ENCODE assay signal across 1 cellular context in genomic region chr6:146543211-146543939, GRCh38.
TF ChIP-seq lines count a peak whose summit lies in the region.

Gene RAB32 (plus strand): TSS chr6:146543833. CDS start chr6:146543872, 39 bp downstream.

TF ChIP-seq in HepG2, 621 proteins besides CTCF, POLR2A, EP300 and RAD21 (continued from another document and continues in another):
- TF ChIP-seq CSRNP2 (CRISPR knock-in tag; conservative IDR thresholded peaks at IDR 0.05; ENCODE audit: low read depth) (no peak), DPF2 (CRISPR knock-in tag; IDR thresholded peaks at IDR 0.05; ENCODE audit: borderline replicate concordance, low read depth) (no peak), KMT2A (CRISPR knock-in tag; IDR thresholded peaks at IDR 0.05) (no peak), ZFP90 (CRISPR knock-in tag; IDR thresholded peaks at IDR 0.05; ENCODE audit: borderline replicate concordance) (no peak), ZNF430 (CRISPR knock-in tag; IDR thresholded peaks at IDR 0.05) (peak; percentile 44), ZNF816 (CRISPR knock-in tag; IDR thresholded peaks at IDR 0.05; ENCODE audit: borderline replicate concordance) (peak; percentile 81; the same call in 1 of the 2 replicates), SKIL (CRISPR knock-in tag; IDR thresholded peaks at IDR 0.05; ENCODE audit: borderline replicate concordance) (no peak), HES4 (CRISPR knock-in tag; IDR thresholded peaks at IDR 0.05; ENCODE audit: borderline replicate concordance) (0 out of 2 replicates have a peak, but pooled peaks have one; percentile 20), CBFB (CRISPR knock-in tag; IDR thresholded peaks at IDR 0.05) (0 out of 2 replicates have a peak, but pooled peaks have one; percentile 41), SAFB2 (CRISPR knock-in tag; IDR thresholded peaks at IDR 0.05; ENCODE audit: borderline replicate concordance, low read depth) (0 out of 2 replicates have a peak, but pooled peaks have one; percentile 27), ZNF510 (CRISPR knock-in tag; IDR thresholded peaks at IDR 0.05; ENCODE audit: low read depth) (no peak), BATF2 (CRISPR knock-in tag; IDR thresholded peaks at IDR 0.05) (no peak), ZNF773 (CRISPR knock-in tag; IDR thresholded peaks at IDR 0.05; ENCODE audit: borderline replicate concordance) (no peak), ZBTB7A (CRISPR knock-in tag; IDR thresholded peaks at IDR 0.05) (no peak; the same call in 1 of the 2 replicates), REPIN1 (CRISPR knock-in tag; IDR thresholded peaks at IDR 0.05; ENCODE audit: borderline replicate concordance, low read depth) (peak; percentile 61; the same call in 1 of the 2 replicates), ZFP36L1 (CRISPR knock-in tag; IDR thresholded peaks at IDR 0.05) (no peak), MTA1 (CRISPR knock-in tag; IDR thresholded peaks at IDR 0.05; ENCODE audit: borderline replicate concordance) (peak; percentile 69; the same call in 1 of the 2 replicates), EED (CRISPR knock-in tag; IDR thresholded peaks at IDR 0.05) (no peak), ZNF335 (CRISPR knock-in tag; IDR thresholded peaks at IDR 0.05) (no peak; the same call in 1 of the 2 replicates), KDM5B (CRISPR knock-in tag; IDR thresholded peaks at IDR 0.05; ENCODE audit: borderline replicate concordance) (peak; percentile 57), ZNF468 (CRISPR knock-in tag; IDR thresholded peaks at IDR 0.05) (no peak), TEAD2 (CRISPR knock-in tag; IDR thresholded peaks at IDR 0.05) (no peak), ZNF34 (CRISPR knock-in tag; IDR thresholded peaks at IDR 0.05; ENCODE audit: borderline replicate concordance) (peak; percentile 41; the same call in 1 of the 2 replicates), ZNF547 (CRISPR knock-in tag; IDR thresholded peaks at IDR 0.05) (peak; percentile 41), NFE2 (CRISPR knock-in tag; IDR thresholded peaks at IDR 0.05) (no peak), ZNF790 (CRISPR knock-in tag; IDR thresholded peaks at IDR 0.05; ENCODE audit: borderline replicate concordance) (peak; percentile 84; the same call in 1 of the 2 replicates), KDM6A (CRISPR knock-in tag; IDR thresholded peaks at IDR 0.05; ENCODE audit: low read depth) (no peak), MIXL1 (CRISPR knock-in tag; IDR thresholded peaks at IDR 0.05) (no peak), ZEB1 (IDR thresholded peaks at IDR 0.05; ENCODE audit: insufficient replicate concordance, low read depth) (peak; percentile 46), NFKBIZ (CRISPR knock-in tag; IDR thresholded peaks at IDR 0.05) (no peak), KDM3A (CRISPR knock-in tag; IDR thresholded peaks at IDR 0.05; ENCODE audit: low read depth) (0 out of 2 replicates have a peak, but pooled peaks have one; percentile 30), ZSCAN12 (CRISPR knock-in tag; IDR thresholded peaks at IDR 0.05) (peak; percentile 90; the same call in 1 of the 2 replicates), ZNF142 (CRISPR knock-in tag; IDR thresholded peaks at IDR 0.05) (peak; percentile 46; the same call in 1 of the 2 replicates), NR2F6 (IDR thresholded peaks at IDR 0.05) (no peak), NR2F6 (CRISPR knock-in tag; IDR thresholded peaks at IDR 0.05) (no peak), NFE2L1 (CRISPR knock-in tag; IDR thresholded peaks at IDR 0.05; ENCODE audit: borderline replicate concordance) (no peak), ZNF740 (CRISPR knock-in tag; IDR thresholded peaks at IDR 0.05) (no peak), THAP11 (CRISPR knock-in tag; IDR thresholded peaks at IDR 0.05) (peak; percentile 68; the same call in 1 of the 2 replicates), ZNF737 (CRISPR knock-in tag; IDR thresholded peaks at IDR 0.05; ENCODE audit: borderline replicate concordance) (no peak), ZFP1 (CRISPR knock-in tag; IDR thresholded peaks at IDR 0.05) (0 out of 2 replicates have a peak, but pooled peaks have one; percentile 7), SMYD3 (CRISPR knock-in tag; IDR thresholded peaks at IDR 0.05) (no peak), ZNF7 (CRISPR knock-in tag; IDR thresholded peaks at IDR 0.05) (no peak), ZNF883 (CRISPR knock-in tag; IDR thresholded peaks at IDR 0.05; ENCODE audit: not compliant biosample characterization) (peak; percentile 9), FOXA3 (CRISPR knock-in tag; IDR thresholded peaks at IDR 0.05) (no peak), NFYB (CRISPR knock-in tag; IDR thresholded peaks at IDR 0.05) (peak; percentile 36; the same call in 1 of the 2 replicates), NR3C1 (CRISPR knock-in tag; IDR thresholded peaks at IDR 0.05) (no peak), ZNF747 (CRISPR knock-in tag; IDR thresholded peaks at IDR 0.05; ENCODE audit: borderline replicate concordance) (0 out of 2 replicates have a peak, but pooled peaks have one; percentile 3), FOXC1 (CRISPR knock-in tag; IDR thresholded peaks at IDR 0.05; ENCODE audit: borderline replicate concordance) (no peak), XBP1 (CRISPR knock-in tag; IDR thresholded peaks at IDR 0.05) (no peak), ZNF484 (CRISPR knock-in tag; IDR thresholded peaks at IDR 0.05; ENCODE audit: borderline replicate concordance, low read depth) (no peak), IRX3 (CRISPR knock-in tag; IDR thresholded peaks at IDR 0.05; ENCODE audit: borderline replicate concordance, low read depth) (no peak), ZNF329 (CRISPR knock-in tag; IDR thresholded peaks at IDR 0.05; ENCODE audit: low read depth) (peak; percentile 71; the same call in 1 of the 2 replicates), PPARG (CRISPR knock-in tag; conservative IDR thresholded peaks at IDR 0.05) (peak; percentile 15; the same call in 1 of the 2 replicates)
- TF ChIP-seq, protein P1, sequence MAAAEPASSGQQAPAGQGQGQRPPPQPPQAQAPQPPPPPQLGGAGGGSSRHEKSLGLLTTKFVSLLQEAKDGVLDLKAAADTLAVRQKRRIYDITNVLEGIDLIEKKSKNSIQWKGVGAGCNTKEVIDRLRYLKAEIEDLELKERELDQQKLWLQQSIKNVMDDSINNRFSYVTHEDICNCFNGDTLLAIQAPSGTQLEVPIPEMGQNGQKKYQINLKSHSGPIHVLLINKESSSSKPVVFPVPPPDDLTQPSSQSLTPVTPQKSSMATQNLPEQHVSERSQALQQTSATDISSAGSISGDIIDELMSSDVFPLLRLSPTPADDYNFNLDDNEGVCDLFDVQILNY (CRISPR knock-in tag; conservative IDR thresholded peaks at IDR 0.05) = peak; percentile 52; the same call in 1 of the 2 replicates
- TF ChIP-seq, protein P2, sequence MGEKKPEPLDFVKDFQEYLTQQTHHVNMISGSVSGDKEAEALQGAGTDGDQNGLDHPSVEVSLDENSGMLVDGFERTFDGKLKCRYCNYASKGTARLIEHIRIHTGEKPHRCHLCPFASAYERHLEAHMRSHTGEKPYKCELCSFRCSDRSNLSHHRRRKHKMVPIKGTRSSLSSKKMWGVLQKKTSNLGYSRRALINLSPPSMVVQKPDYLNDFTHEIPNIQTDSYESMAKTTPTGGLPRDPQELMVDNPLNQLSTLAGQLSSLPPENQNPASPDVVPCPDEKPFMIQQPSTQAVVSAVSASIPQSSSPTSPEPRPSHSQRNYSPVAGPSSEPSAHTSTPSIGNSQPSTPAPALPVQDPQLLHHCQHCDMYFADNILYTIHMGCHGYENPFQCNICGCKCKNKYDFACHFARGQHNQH (CRISPR knock-in tag; IDR thresholded peaks at IDR 0.05) = 0 out of 2 replicates have a peak, but pooled peaks have one; percentile 38
- TF ChIP-seq, protein P3, sequence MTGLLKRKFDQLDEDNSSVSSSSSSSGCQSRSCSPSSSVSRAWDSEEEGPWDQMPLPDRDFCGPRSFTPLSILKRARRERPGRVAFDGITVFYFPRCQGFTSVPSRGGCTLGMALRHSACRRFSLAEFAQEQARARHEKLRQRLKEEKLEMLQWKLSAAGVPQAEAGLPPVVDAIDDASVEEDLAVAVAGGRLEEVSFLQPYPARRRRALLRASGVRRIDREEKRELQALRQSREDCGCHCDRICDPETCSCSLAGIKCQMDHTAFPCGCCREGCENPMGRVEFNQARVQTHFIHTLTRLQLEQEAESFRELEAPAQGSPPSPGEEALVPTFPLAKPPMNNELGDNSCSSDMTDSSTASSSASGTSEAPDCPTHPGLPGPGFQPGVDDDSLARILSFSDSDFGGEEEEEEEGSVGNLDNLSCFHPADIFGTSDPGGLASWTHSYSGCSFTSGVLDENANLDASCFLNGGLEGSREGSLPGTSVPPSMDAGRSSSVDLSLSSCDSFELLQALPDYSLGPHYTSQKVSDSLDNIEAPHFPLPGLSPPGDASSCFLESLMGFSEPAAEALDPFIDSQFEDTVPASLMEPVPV (CRISPR knock-in tag; IDR thresholded peaks at IDR 0.05) = no peak
- TF ChIP-seq, protein P4, sequence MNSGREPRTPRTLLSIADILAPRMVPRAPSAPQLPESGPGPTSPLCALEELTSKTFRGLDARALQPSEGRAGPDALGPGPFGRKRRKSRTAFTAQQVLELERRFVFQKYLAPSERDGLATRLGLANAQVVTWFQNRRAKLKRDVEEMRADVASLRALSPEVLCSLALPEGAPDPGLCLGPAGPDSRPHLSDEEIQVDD (CRISPR knock-in tag; IDR thresholded peaks at IDR 0.05; ENCODE audit: borderline replicate concordance) = no peak
